ENCODE assay signal across 1 cellular context in the genomic region with DNA sequence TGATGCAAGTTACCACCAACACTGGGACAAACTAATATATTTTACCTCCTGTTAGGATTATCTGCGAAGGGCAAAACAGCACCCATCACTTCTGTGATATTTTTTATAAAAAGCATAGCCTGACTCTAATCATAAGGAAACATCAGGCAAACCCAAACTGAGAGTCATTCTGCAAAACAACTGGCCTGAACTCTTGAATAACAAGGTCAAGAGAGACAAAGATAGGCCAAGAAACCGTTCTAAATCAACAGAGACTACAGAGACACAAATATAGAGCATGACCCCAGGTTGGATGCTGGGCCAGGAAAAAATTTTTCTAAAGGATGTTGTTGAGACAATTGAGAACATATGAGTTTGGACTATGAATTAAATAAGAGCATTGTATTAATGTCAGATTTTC.
TF ChIP-seq lines count a peak whose summit lies in the region.

No MANE protein-coding gene starts in this region.

TF ChIP-seq in HepG2, 621 proteins besides CTCF, POLR2A, EP300 and RAD21 (continued from another document):
- TF ChIP-seq, protein P1, sequence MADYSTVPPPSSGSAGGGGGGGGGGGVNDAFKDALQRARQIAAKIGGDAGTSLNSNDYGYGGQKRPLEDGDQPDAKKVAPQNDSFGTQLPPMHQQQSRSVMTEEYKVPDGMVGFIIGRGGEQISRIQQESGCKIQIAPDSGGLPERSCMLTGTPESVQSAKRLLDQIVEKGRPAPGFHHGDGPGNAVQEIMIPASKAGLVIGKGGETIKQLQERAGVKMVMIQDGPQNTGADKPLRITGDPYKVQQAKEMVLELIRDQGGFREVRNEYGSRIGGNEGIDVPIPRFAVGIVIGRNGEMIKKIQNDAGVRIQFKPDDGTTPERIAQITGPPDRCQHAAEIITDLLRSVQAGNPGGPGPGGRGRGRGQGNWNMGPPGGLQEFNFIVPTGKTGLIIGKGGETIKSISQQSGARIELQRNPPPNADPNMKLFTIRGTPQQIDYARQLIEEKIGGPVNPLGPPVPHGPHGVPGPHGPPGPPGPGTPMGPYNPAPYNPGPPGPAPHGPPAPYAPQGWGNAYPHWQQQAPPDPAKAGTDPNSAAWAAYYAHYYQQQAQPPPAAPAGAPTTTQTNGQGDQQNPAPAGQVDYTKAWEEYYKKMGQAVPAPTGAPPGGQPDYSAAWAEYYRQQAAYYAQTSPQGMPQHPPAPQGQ (CRISPR knock-in tag; IDR thresholded peaks at IDR 0.05; ENCODE audit: borderline replicate concordance): no peak
- TF ChIP-seq CAMTA2 (CRISPR knock-in tag; IDR thresholded peaks at IDR 0.05; ENCODE audit: borderline replicate concordance) (no peak), AKAP8 (CRISPR knock-in tag; IDR thresholded peaks at IDR 0.05) (no peak)
